ENCODE assay signal across 10 cellular contexts in the genomic region with DNA sequence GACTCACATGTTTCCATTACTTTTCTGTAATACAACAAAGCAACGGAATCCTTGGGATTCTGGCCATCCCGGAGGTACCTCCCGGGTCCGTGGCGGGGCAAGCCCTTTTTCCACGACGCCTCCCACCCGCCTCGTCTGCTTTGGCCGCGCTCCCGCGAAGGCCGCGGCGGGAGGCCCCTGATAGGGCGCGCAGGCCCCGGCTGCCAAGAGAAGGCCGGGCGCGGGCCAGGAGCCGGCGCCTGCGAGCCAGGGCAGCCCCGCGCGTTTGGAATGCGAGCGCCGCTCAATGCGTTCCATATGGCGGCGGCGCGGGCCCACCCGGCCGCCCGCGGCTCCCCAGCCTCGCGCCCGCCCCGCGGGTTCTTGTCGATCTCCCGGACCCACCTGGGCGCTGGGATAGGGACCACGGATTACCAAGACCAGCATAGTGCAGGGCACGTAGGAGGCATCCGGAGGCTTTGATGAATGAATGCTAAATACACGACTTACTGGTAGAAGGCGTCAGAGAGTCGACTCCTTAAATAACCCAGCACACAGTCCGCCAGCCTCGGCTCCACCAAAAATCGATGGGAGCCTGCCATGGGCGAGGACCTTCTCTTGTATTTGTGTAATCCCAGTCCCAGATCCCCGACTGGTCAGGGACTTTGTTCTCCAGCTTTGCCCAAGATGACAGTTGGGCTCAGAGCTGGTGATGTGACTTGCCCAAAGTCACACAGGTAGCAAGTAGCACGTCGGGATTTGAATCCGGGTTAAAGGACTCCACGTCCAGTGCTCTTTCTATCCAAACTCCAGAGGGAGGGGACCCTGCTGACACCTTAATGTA. TPM values are rescaled to one million over a fixed set of nuclear protein-coding genes. Genes with fewer than 3 reads are reported as not detected.
A peak's percentile ranks its signal among the peaks of the same experiment; 100 is the strongest.
DNase-seq lines count a peak whose midpoint lies in the region; ATAC-seq and TF ChIP-seq lines count a peak whose summit lies in the region.
"Had no signal": no experiment of that assay in that cellular context is flagged by ENCODE, and none has a peak within 500 bp of the region (broad histone marks: within the 10 kb centered on the region; RNA-seq: fewer than 3 reads in every experiment).

No MANE protein-coding gene starts in this region.

- no peak for TF ChIP-seq CTCF in CD4-positive, alpha-beta T cell (IDR thresholded peaks at IDR 0.05)
- TF ChIP-seq CTCF in Peyer's patch (IDR thresholded peaks at IDR 0.05): no peak
- TF ChIP-seq CTCF in fibroblast of lung (conservative IDR thresholded peaks at IDR 0.05 in 1 of 2, IDR thresholded peaks at IDR 0.05 in 1 of 2; ENCODE audit: low read depth in 1 of 2, low read length in 2 of 2): no peak
- no peak for TF ChIP-seq CTCF in ovary (IDR thresholded peaks at IDR 0.05)
- no peak for TF ChIP-seq CTCF in chondrocyte (IDR thresholded peaks at IDR 0.05)
- TF ChIP-seq CTCF in Caco-2 (IDR thresholded peaks at IDR 0.05; ENCODE audit: insufficient read depth in 1 of 2, low read depth in 1 of 2, low read length in 1 of 2, severe bottlenecking in 1 of 2, unreplicated experiment in 1 of 2): no peak

- intact Hi-C loops in CD4-positive, alpha-beta T cell (cut with DNase I, micrococcal nuclease): loop anchor here in 1 of 2 experiments (5.0 kb wide), 1 partner anchor 33 kb away; a partner anchor contains a TSS
- intact Hi-C loops in ovary (cut with DNase I): no loop called here
- intact Hi-C loops in Caco-2 (cut with micrococcal nuclease; ENCODE audit: unreplicated experiment): no loop called here

- H3K27me3 ChIP-seq in CD4-positive, alpha-beta T cell (ENCODE audit: control insufficient read depth, insufficient read depth, low read length): no peaks in the 10 kb centered on the region
- H3K27me3 ChIP-seq in Peyer's patch (no peaks in the 10 kb centered on the region), fibroblast of lung (ENCODE audit: control insufficient read depth, insufficient read depth, low read length) (no peaks in the 10 kb centered on the region), ovary (no peaks in the 10 kb centered on the region), SJCRH30 (no peaks in the 10 kb centered on the region), Caco-2 (replicated peaks; ENCODE audit: control insufficient read depth, insufficient read depth, low read length) (no peaks in the 10 kb centered on the region)

- H3K4me2 ChIP-seq in fibroblast of lung (ENCODE audit: extremely low read depth, insufficient read depth, low read length): peak overlapping the region; percentile 51

- TF ChIP-seq EP300 in ovary (IDR thresholded peaks at IDR 0.05): no peak

- CTCF ChIA-PET in CD4-positive, alpha-beta T cell (lab: Charles Lee): interaction anchor here (1.5 kb wide), 1 partner anchor 41 kb away, joined by 5 read pairs; no protein-coding TSS in a partner anchor
- CTCF ChIA-PET in Caco-2 (lab: Charles Lee): no interaction called here

- peak overlapping the region; percentile 68 for H2AFZ ChIP-seq in fibroblast of lung (ENCODE audit: low read length)

- 7 to 28% (median 8%) methylated on average over 56 to 63 of the region's 63 CpGs for WGBS in ovary, 3 donors

- peaks cover 8% of the 10 kb centered on the region for H3K36me3 Mint-ChIP-seq in CD4-positive, alpha-beta T cell (ENCODE audit: low read depth)
- H3K36me3 Mint-ChIP-seq in chondrocyte (ENCODE audit: low read depth) (no peaks in the 10 kb centered on the region), Caco-2 (ENCODE audit: insufficient read depth, unreplicated experiment) (no peaks in the 10 kb centered on the region)
- H3K36me3 Mint-ChIP-seq: naive thymus-derived CD8-positive, alpha-beta T cell had no signal

- H3K36me3 ChIP-seq in Peyer's patch: no peaks in the 10 kb centered on the region
- H3K36me3 ChIP-seq in fibroblast of lung (ENCODE audit: control insufficient read depth, insufficient read depth, low read length): no peaks in the 10 kb centered on the region
- no peaks in the 10 kb centered on the region for H3K36me3 ChIP-seq in ovary
- H3K36me3 ChIP-seq in SJCRH30: no peaks in the 10 kb centered on the region
- no peaks in the 10 kb centered on the region for H3K36me3 ChIP-seq in Caco-2 (ENCODE audit: control insufficient read depth, insufficient read depth, low read length)

- peak overlapping the region in 1 of 4 donors; percentile 16 for H3K4me3 ChIP-seq in Peyer's patch
- peak overlapping the region in 1 of 4 experiments; percentile 21 for H3K4me3 ChIP-seq in fibroblast of lung (replicated peaks in 1 of 4; ENCODE audit: control extremely low read depth in 1 of 4, insufficient read depth in 1 of 4, low read depth in 3 of 4, low read length in 4 of 4)
- H3K4me3 ChIP-seq in ovary: no peak overlapping the region
- no peak overlapping the region for H3K4me3 ChIP-seq in SJCRH30
- H3K4me3 ChIP-seq in Caco-2 (ENCODE audit: low read depth, low read length): no peak overlapping the region

- no peak overlapping the region for H3K27ac ChIP-seq in CD4-positive, alpha-beta T cell (ENCODE audit: low read depth, low read length)
- H3K27ac ChIP-seq in Peyer's patch: peak overlapping the region; percentile 18 to 76 (median 52)
- H3K27ac ChIP-seq in fibroblast of lung (ENCODE audit: insufficient read depth, low read length): no peak overlapping the region
- H3K27ac ChIP-seq in ovary: peak overlapping the region; percentile 66 to 80
- no peak overlapping the region for H3K27ac ChIP-seq in SJCRH30

- H3K9me3 Mint-ChIP-seq in CD4-positive, alpha-beta T cell: no peaks in the 10 kb centered on the region
- no peaks in the 10 kb centered on the region for H3K9me3 Mint-ChIP-seq in chondrocyte (ENCODE audit: low read depth)
- no peaks in the 10 kb centered on the region for H3K9me3 Mint-ChIP-seq in Caco-2 (ENCODE audit: unreplicated experiment)

- no peak overlapping the region for H3K4me3 Mint-ChIP-seq in CD4-positive, alpha-beta T cell
- H3K4me3 Mint-ChIP-seq in chondrocyte (ENCODE audit: unreplicated experiment) (no peak overlapping the region), Caco-2 (ENCODE audit: unreplicated experiment) (no peak overlapping the region)

- H3K27me3 Mint-ChIP-seq in CD4-positive, alpha-beta T cell: no peaks in the 10 kb centered on the region
- H3K27me3 Mint-ChIP-seq in chondrocyte (ENCODE audit: low read depth): no peaks in the 10 kb centered on the region
- H3K27me3 Mint-ChIP-seq in Caco-2 (ENCODE audit: insufficient read depth, unreplicated experiment): no peaks in the 10 kb centered on the region
- H3K27me3 Mint-ChIP-seq: naive thymus-derived CD8-positive, alpha-beta T cell had no signal

- BruUV-seq in Caco-2 (replicated peaks; lab: Mats Ljungman, UMichigan): no TSS peak

- no peak for DNase-seq in CD4-positive, alpha-beta T cell
- DNase-seq in Peyer's patch (no peak), fibroblast of lung (ENCODE audit: low read depth in 2 of 2) (peak; percentile 42 to 48), ovary (peak; percentile 70 to 87 (median 77)), SJCRH30 (no peak), chondrocyte (ENCODE audit: low spot score) (no peak), Caco-2 (no peak)
- DNase-seq: cerebellar nuclear complex had no signal

- H4K20me1 ChIP-seq in fibroblast of lung (ENCODE audit: control insufficient read depth, extremely low read depth, insufficient read depth, low read length): no peaks in the 10 kb centered on the region

- no peaks in the 10 kb centered on the region for H3K9me3 ChIP-seq in CD4-positive, alpha-beta T cell (ENCODE audit: control insufficient read depth, low read length)
- no peaks in the 10 kb centered on the region for H3K9me3 ChIP-seq in Peyer's patch
- H3K9me3 ChIP-seq in fibroblast of lung (ENCODE audit: control insufficient read depth, insufficient read depth, low read depth, low read length): no peaks in the 10 kb centered on the region
- H3K9me3 ChIP-seq in ovary: no peaks in the 10 kb centered on the region
- H3K9me3 ChIP-seq in SJCRH30 (replicated peaks): no peaks in the 10 kb centered on the region
- H3K9me3 ChIP-seq in Caco-2: no peaks in the 10 kb centered on the region

- H3K9ac ChIP-seq in fibroblast of lung (ENCODE audit: insufficient read depth, low read length): no peak overlapping the region

- no peak for TF ChIP-seq POLR2A in Peyer's patch (IDR thresholded peaks at IDR 0.05)
- no peak for TF ChIP-seq POLR2A in ovary (IDR thresholded peaks at IDR 0.05)

- POLR2A ChIA-PET in CD4-positive, alpha-beta T cell (lab: Charles Lee): interaction anchor here (0.6 to 36.2 kb wide), 7 partner anchors 11 to 227 kb away, joined by 3 to 1343 read pairs (median 89); a partner anchor contains a TSS
- POLR2A ChIA-PET in Caco-2 (lab: Charles Lee): no interaction called here

- peaks cover 74% of the 10 kb centered on the region for H3K4me1 Mint-ChIP-seq in CD4-positive, alpha-beta T cell (ENCODE audit: low read depth)
- H3K4me1 Mint-ChIP-seq in chondrocyte (ENCODE audit: low read depth): peaks cover 45% of the 10 kb centered on the region
- H3K4me1 Mint-ChIP-seq in Caco-2 (ENCODE audit: low read depth, unreplicated experiment): peaks cover 8% of the 10 kb centered on the region

- H3K27ac Mint-ChIP-seq in CD4-positive, alpha-beta T cell: peak overlapping the region; percentile 57
- H3K27ac Mint-ChIP-seq in chondrocyte (ENCODE audit: unreplicated experiment): no peak overlapping the region
- H3K27ac Mint-ChIP-seq in Caco-2 (ENCODE audit: unreplicated experiment): no peak overlapping the region

- H3K4me1 ChIP-seq in Peyer's patch: peaks cover 9 to 40% (median 28%) of the 10 kb centered on the region in 4 donors
- H3K4me1 ChIP-seq in fibroblast of lung (ENCODE audit: control insufficient read depth, extremely low read depth, insufficient read depth, low read length): peaks cover 10% of the 10 kb centered on the region
- H3K4me1 ChIP-seq in ovary (ENCODE audit: insufficient read depth): peaks cover 5% of the 10 kb centered on the region
- peaks cover 32% of the 10 kb centered on the region for H3K4me1 ChIP-seq in SJCRH30
- no peaks in the 10 kb centered on the region for H3K4me1 ChIP-seq in Caco-2

- ATAC-seq in CD4-positive, alpha-beta T cell (ENCODE audit: poor library complexity): no peak
- no peak for ATAC-seq in GM18861 (IDR thresholded peaks at IDR 0.05; ENCODE audit: unreplicated experiment)
- ATAC-seq: naive thymus-derived CD8-positive, alpha-beta T cell had no signal

- H3K79me2 ChIP-seq in fibroblast of lung (ENCODE audit: control insufficient read depth, insufficient read depth, low read length): no peaks in the 10 kb centered on the region

RNA-seq across cellular contexts. Expression of a gene that starts 17.6 kb away (rescaled TPM):
- total RNA-seq in CD4-positive, alpha-beta T cell: 10 to 100 TPM; 60.3 to 63.0 TPM
- total RNA-seq in Peyer's patch: 10 to 100 TPM in 3 of 4 donors, 1 to 10 TPM in 1; 7.2 to 76.7 (median 20.6) TPM
- 22.1 and 38.3 TPM in 2 replicates for total RNA-seq in fibroblast of lung
- polyA plus RNA-seq in fibroblast of lung: 21.4 and 60.5 TPM in 2 replicates
- 26.3 and 73.6 TPM in 2 replicates for polyA plus RNA-seq in fibroblast of lung (2012)
- polyA minus RNA-seq in fibroblast of lung (ENCODE audit: low replicate concordance): 47.6 and 166 TPM in 2 replicates
- 10 to 100 TPM; 16.8 to 56.0 (median 42.8) TPM for total RNA-seq in ovary
- polyA plus RNA-seq in ovary: 10 to 100 TPM; 24.1 to 26.6 TPM
- 20.2 and 24.1 TPM in 2 replicates for total RNA-seq in SJCRH30 (2014; rRNA removed; shearing (Covaris generic))
- 73.5 to 115 TPM (median 77.8 TPM) in 3 replicates for total RNA-seq in chondrocyte
- 75.9 and 76.3 TPM in 2 replicates for total RNA-seq in Caco-2 (2022)

RNA-seq across cellular contexts. Expression of a gene that starts 32.0 kb away (rescaled TPM):
- 10 to 100 TPM; 60.3 to 61.7 TPM for total RNA-seq in CD4-positive, alpha-beta T cell
- total RNA-seq in Peyer's patch (10 to 100 TPM in 1 of 4 donors, 1 to 10 TPM in 3; 3.3 to 14.0 (median 8.8) TPM), fibroblast of lung (2.6 and 3.8 TPM in 2 replicates), ovary (1 to 10 TPM; 4.1 to 9.4 (median 5.5) TPM), chondrocyte (10.0 to 11.3 TPM (median 10.8 TPM) in 3 replicates), Caco-2 (2022) (1.1 and 1.3 TPM in 2 replicates)
- polyA plus RNA-seq in fibroblast of lung (0.58 and 0.93 TPM in 2 replicates), ovary (1 to 10 TPM; 4.4 to 6.2 TPM)
- 0.52 and 0.82 TPM in 2 replicates for polyA plus RNA-seq in fibroblast of lung (2012)
- 1.4 TPM in 2 replicates for polyA minus RNA-seq in fibroblast of lung (ENCODE audit: low replicate concordance)
- total RNA-seq in SJCRH30 (2014; rRNA removed; shearing (Covaris generic)): 0.25 and 0.26 TPM in 2 replicates

RNA-seq across cellular contexts. Expression of a gene that starts 51.9 kb away (rescaled TPM):
- 10 to 100 TPM; 35.4 to 44.3 TPM for total RNA-seq in CD4-positive, alpha-beta T cell
- total RNA-seq in Peyer's patch (10 to 100 TPM; 23.8 to 46.2 (median 30.9) TPM), fibroblast of lung (31.8 and 33.9 TPM in 2 replicates), ovary (10 to 100 TPM; 22.4 to 49.2 (median 39.5) TPM), chondrocyte (48.1 to 64.2 TPM (median 54.3 TPM) in 3 replicates), Caco-2 (2022) (53.7 and 68.1 TPM in 2 replicates)
- polyA plus RNA-seq in fibroblast of lung (48.3 and 56.2 TPM in 2 replicates), ovary (10 to 100 TPM; 13.4 to 36.9 TPM)
- 25.4 and 31.1 TPM in 2 replicates for polyA plus RNA-seq in fibroblast of lung (2012)
- polyA minus RNA-seq in fibroblast of lung (ENCODE audit: low replicate concordance): 9.3 and 11.4 TPM in 2 replicates
- total RNA-seq in SJCRH30 (2014; rRNA removed; shearing (Covaris generic)): 49.0 and 54.1 TPM in 2 replicates

Comparison
In these comparisons a context has a peak if more than half of its experiments do, and no peak if none do; other contexts are left out.
1. DNase-seq: peak in fibroblast of lung (2 of 2) and ovary (5 of 5); none in CD4-positive, alpha-beta T cell (0 of 10), Peyer's patch (0 of 3), SJCRH30 (0 of 2), chondrocyte (single experiment) and Caco-2 (0 of 2).
2. H3K27ac ChIP-seq: peak in Peyer's patch (4 of 4) and ovary (2 of 2); none in CD4-positive, alpha-beta T cell (single experiment), fibroblast of lung (single experiment) and SJCRH30 (single experiment).